Comparison of ENCODE assay signal across 19 cellular contexts in genomic region chr7:68371985-68372384, GRCh38.
A peak's percentile ranks its signal among the peaks of the same experiment; 100 is the strongest.
DNase-seq lines count a peak whose midpoint lies in the region; ATAC-seq and TF ChIP-seq lines count a peak whose summit lies in the region.
"Had no signal": no experiment of that assay in that cellular context is flagged by ENCODE, and none has a peak within 500 bp of the region (broad histone marks: within the 10 kb centered on the region; RNA-seq: fewer than 3 reads in every experiment).

No MANE protein-coding gene starts in this region.

- in situ Hi-C loops in gastrocnemius medialis (cut with MboI; ENCODE audit: low sequenced_read_pairs in 4 of 4) = no loop called here

- no peaks in the 10 kb centered on the region for H3F3A ChIP-seq in SK-N-SH (replicated peaks; ENCODE audit: insufficient read depth)

- no peaks in the 10 kb centered on the region for H3K9me2 ChIP-seq in SK-N-SH

- DNase-seq in A673 (ENCODE audit: low spot score) (peak; percentile 6), NCI-H69 (lab: John Stamatoyannopoulos, UW) (peak; percentile 3), SK-N-SH (peak; percentile 52), NCI-H2081 treated with DMSO at 0.1 percent for 48 hours (lab: John Stamatoyannopoulos, UW) (no peak), gastrocnemius medialis (no peak)
- DNase-seq: ACHN; AML-193; C1 segment of cervical spinal cord; Calu3; CD4-positive, alpha-beta memory T cell; COR-L47; DMS53; DMS79 treated with DMSO at 0.1 percent for 48 hours; GF-D8; GOT3; HFFc6 had no signal

- no peak overlapping the region for H3K9ac ChIP-seq in SK-N-SH

- POLR2A ChIA-PET in A673 (lab: Charles Lee; ENCODE audit: low non-redundant PET) (no interaction called here), SK-N-SH (lab: Yijun Ruan, JAX) (no interaction called here)

- no peaks in the 10 kb centered on the region for H3K79me2 ChIP-seq in SK-N-SH (ENCODE audit: insufficient read depth)

- CTCF ChIA-PET in A673 (lab: Charles Lee) = no interaction called here
- CTCF ChIA-PET in SK-N-SH (lab: Yijun Ruan, JAX) = interaction anchor here (1.4 kb wide), 1 partner anchor 61 kb away, joined by 3 read pairs; no protein-coding TSS in a partner anchor

- WGBS in SK-N-SH (ENCODE audit: low lambda C conversion rate) = 11% methylated on average over 7 of the region's 7 CpGs

- no peaks in the 10 kb centered on the region for H3K9me3 ChIP-seq in A673 (ENCODE audit: low read depth, low read length, poor library complexity, severe bottlenecking)
- no peaks in the 10 kb centered on the region; the same call in 1 of the 2 replicates for H3K9me3 ChIP-seq in SK-N-SH
- H3K9me3 ChIP-seq in gastrocnemius medialis = no peaks in the 10 kb centered on the region
- H3K9me3 ChIP-seq: HAP-1 had no signal

- H2AFZ ChIP-seq in SK-N-SH (ENCODE audit: low read depth) = no peak overlapping the region; the same call in 1 of the 2 replicates

- no peak overlapping the region for H3K27ac ChIP-seq in A673 (ENCODE audit: low read depth, low read length, poor library complexity, severe bottlenecking)
- H3K27ac ChIP-seq in SK-N-SH (ENCODE audit: low read depth in 2 of 2, low read length in 1 of 2) = no peak overlapping the region
- no peak overlapping the region for H3K27ac ChIP-seq in gastrocnemius medialis
- H3K27ac ChIP-seq: 22Rv1 had no signal

- no peaks in the 10 kb centered on the region for H3K36me3 ChIP-seq in A673 (ENCODE audit: insufficient read depth, low read length, poor library complexity, severe bottlenecking)
- H3K36me3 ChIP-seq in SK-N-SH (replicated peaks in 1 of 2; ENCODE audit: control insufficient read depth in 1 of 2, insufficient read depth in 2 of 2, low read length in 1 of 2) = no peaks in the 10 kb centered on the region
- H3K36me3 ChIP-seq in gastrocnemius medialis = no peaks in the 10 kb centered on the region
- H3K36me3 ChIP-seq: HAP-1 had no signal

- H3K27me3 ChIP-seq in A673 (replicated peaks; ENCODE audit: insufficient read depth, low read depth, low read length, poor library complexity) (no peaks in the 10 kb centered on the region), SK-N-SH (ENCODE audit: insufficient read depth) (no peaks in the 10 kb centered on the region), gastrocnemius medialis (no peaks in the 10 kb centered on the region)

- intact Hi-C loops in A673 (cut with micrococcal nuclease; ENCODE audit: unreplicated experiment) (no loop called here), gastrocnemius medialis (cut with DNase I; ENCODE audit: low total_unique reads) (no loop called here)

- no peak overlapping the region for H3K4me3 ChIP-seq in A673 (ENCODE audit: low read depth, low read length, poor library complexity, severe bottlenecking)
- H3K4me3 ChIP-seq in SK-N-SH (ENCODE audit: low read depth in 2 of 2, low read length in 1 of 2) = no peak overlapping the region; a peak in 1 of 4 replicates
- H3K4me3 ChIP-seq in gastrocnemius medialis = no peak overlapping the region
- H3K4me3 ChIP-seq: HAP-1 had no signal

- H3K4me1 ChIP-seq in A673 (ENCODE audit: insufficient read depth, low read length, poor library complexity, severe bottlenecking) (peaks cover 3% of the 10 kb centered on the region), SK-N-SH (ENCODE audit: control insufficient read depth in 1 of 2, insufficient read depth in 2 of 2, low read depth in 1 of 2, low read length in 1 of 2) (peaks cover 0 to 5% of the 10 kb centered on the region in 2 experiments; a peak in 2 of 4 replicates), gastrocnemius medialis (peaks cover 0 to 4% of the 10 kb centered on the region in 2 donors)
- H3K4me1 ChIP-seq: HAP-1 had no signal

- H3K4me2 ChIP-seq in SK-N-SH = no peak overlapping the region

- no peak for ATAC-seq in HG03439 (IDR thresholded peaks at IDR 0.05; ENCODE audit: unreplicated experiment)
- no peak for ATAC-seq in gastrocnemius medialis

- no peak for TF ChIP-seq POLR2A in gastrocnemius medialis (IDR thresholded peaks at IDR 0.05)

- TF ChIP-seq RAD21 in SK-N-SH (IDR thresholded peaks at IDR 0.05; ENCODE audit: low read length) = peak; percentile 26; the same call in 1 of the 2 replicates

- H4K20me1 ChIP-seq in SK-N-SH (ENCODE audit: insufficient read depth) = no peaks in the 10 kb centered on the region

- no peak for TF ChIP-seq CTCF in A673 (conservative IDR thresholded peaks at IDR 0.05; ENCODE audit: low read depth, low read length)
- no peak for TF ChIP-seq CTCF in SK-N-SH (IDR thresholded peaks at IDR 0.05)
- TF ChIP-seq CTCF in gastrocnemius medialis (IDR thresholded peaks at IDR 0.05 in 4 of 5, conservative IDR thresholded peaks at IDR 0.05 in 1 of 5) = no peak

- no TSS peak for BruUV-seq in A673 (replicated peaks; lab: Mats Ljungman, UMichigan)

- peak in 1 of 2 experiments; percentile 73; a peak in 2 of 4 replicates for TF ChIP-seq EP300 in SK-N-SH (IDR thresholded peaks at IDR 0.05; ENCODE audit: borderline replicate concordance in 1 of 2, low read depth in 1 of 2, low read length in 1 of 2)

TF ChIP-seq in SK-N-SH, 30 proteins besides CTCF, POLR2A, EP300 and RAD21:
- no peak for TF ChIP-seq POLR2AphosphoS5 (IDR thresholded peaks at IDR 0.05; ENCODE audit: low read depth, low read length)
- peak; percentile 67 for TF ChIP-seq GATA2 (CRISPR knock-in tag; IDR thresholded peaks at IDR 0.05)
- no peak for TF ChIP-seq USF2 (IDR thresholded peaks at IDR 0.05; ENCODE audit: borderline replicate concordance, low read depth, low read length)
- peak; percentile 33; the same call in 1 of the 2 replicates for TF ChIP-seq MXI1 (IDR thresholded peaks at IDR 0.05; ENCODE audit: low read depth, low read length)
- TF ChIP-seq RCOR1 (IDR thresholded peaks at IDR 0.05; ENCODE audit: low read length) = peak; percentile 37; the same call in 1 of the 2 replicates

Comparison
In these comparisons a context has a peak if more than half of its experiments do, and no peak if none do; other contexts are left out.
1. DNase-seq: peak in A673 (single experiment), NCI-H69 (single experiment) and SK-N-SH (single experiment); none in NCI-H2081 treated with DMSO at 0.1 percent for 48 hours (single experiment) and gastrocnemius medialis (0 of 2).